35 cellular contexts compared by ENCODE assay signal in the genomic region with DNA sequence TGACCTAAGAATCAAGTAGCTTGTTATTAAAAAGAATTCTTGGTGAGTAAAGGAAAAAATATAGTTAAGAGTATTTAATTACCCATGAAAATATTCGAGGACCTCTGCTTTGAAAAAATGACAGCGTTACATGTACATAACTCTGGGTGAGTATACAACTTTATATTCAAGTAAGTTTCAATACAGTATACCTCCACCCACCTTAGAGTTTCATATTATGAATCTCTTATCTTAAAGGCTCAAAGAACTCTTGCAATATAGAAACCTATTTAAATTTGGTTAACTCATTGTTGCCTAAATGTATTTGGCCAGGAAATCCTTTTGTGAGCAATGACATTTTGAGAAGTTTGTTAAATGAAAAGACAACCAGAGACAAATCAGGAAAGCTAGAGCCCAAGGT.
"Had no signal": no experiment of that assay in that cellular context is flagged by ENCODE, and none has a peak within 500 bp of the region (broad histone marks: within the 10 kb centered on the region; RNA-seq: fewer than 3 reads in every experiment).

No MANE protein-coding gene starts in this region.

- H3K9me3 Mint-ChIP-seq: activated naive CD4-positive, alpha-beta T cell treated with anti-CD3 and anti-CD28 coated beads for 36 hours; activated naive CD4-positive, alpha-beta T cell treated with anti-CD3 and anti-CD28 coated beads, Interleukin-2, amount 10 ng/mL, durations not matched to agents 7 days and 5 days; activated naive CD4-positive, alpha-beta T cell treated with anti-CD3 and anti-CD28 coated beads, Interleukin-2, amount 50 U/mL, for 24 hours; activated naive CD4-positive, alpha-beta T cell treated with anti-CD3 and anti-CD28 coated beads, Interleukin-2, amount 50 U/mL, for 72 hours; activated naive CD8-positive, alpha-beta T cell treated with anti-CD3 and anti-CD28 coated beads for 36 hours; activated naive CD8-positive, alpha-beta T cell treated with anti-CD3 and anti-CD28 coated beads, Interleukin-2, amount 10 ng/mL, durations not matched to agents 7 days and 5 days; activated naive CD8-positive, alpha-beta T cell treated with anti-CD3 and anti-CD28 coated beads, Interleukin-2, amount 50 U/mL, for 24 hours; activated T-cell treated with anti-CD3 and anti-CD28 coated beads, Interleukin-2, amount 50 U/mL, for 24 hours; activated T-cell treated with anti-CD3 and anti-CD28 coated beads, Interleukin-2, amount 50 U/mL, for 4 hours; activated T-helper 1 cell treated with anti-CD3 and anti-CD28 coated beads, Interleukin-12 subunit alpha, Interleukin-12 subunit beta, Interleukin-2, Interleukin-4 antibody, amounts not matched to agents 30 ng/mL and 10 ng/mL and 1 ng/mL, durations not matched to agents 14 hours and 24 hours and 36 hours; activated T-helper 2 cell treated with anti-CD3 and anti-CD28 coated beads, Interferon-gamma antibody, Interleukin-2, Interleukin-4, amounts not matched to agents 10 μg/mL and 5 μg/mL and 100 μg/mL, durations not matched to agents 14 hours and 24 hours and 36 hours; brain; central memory CD8-positive, alpha-beta T cell had no signal

- H3K4me3 Mint-ChIP-seq: activated naive CD4-positive, alpha-beta T cell treated with anti-CD3 and anti-CD28 coated beads for 36 hours; activated naive CD4-positive, alpha-beta T cell treated with anti-CD3 and anti-CD28 coated beads, Interleukin-2, amount 10 ng/mL, durations not matched to agents 7 days and 5 days; activated naive CD4-positive, alpha-beta T cell treated with anti-CD3 and anti-CD28 coated beads, Interleukin-2, amount 50 U/mL, for 24 hours; activated naive CD8-positive, alpha-beta T cell; activated naive CD8-positive, alpha-beta T cell treated with anti-CD3 and anti-CD28 coated beads for 36 hours; activated naive CD8-positive, alpha-beta T cell treated with anti-CD3 and anti-CD28 coated beads, Interleukin-2, amount 10 ng/mL, durations not matched to agents 7 days and 5 days; activated naive CD8-positive, alpha-beta T cell treated with anti-CD3 and anti-CD28 coated beads, Interleukin-2, amount 50 U/mL, for 24 hours; activated T-cell treated with anti-CD3 and anti-CD28 coated beads, Interleukin-2, amount 50 U/mL, for 24 hours; activated T-cell treated with anti-CD3 and anti-CD28 coated beads, Interleukin-2, amount 50 U/mL, for 4 hours; activated T-cell treated with anti-CD3 and anti-CD28 coated beads, Interleukin-2, amount 50 U/mL, for 72 hours; activated T-helper 1 cell treated with anti-CD3 and anti-CD28 coated beads, Interleukin-12 subunit alpha, Interleukin-12 subunit beta, Interleukin-2, Interleukin-4 antibody, amounts not matched to agents 30 ng/mL and 10 ng/mL and 1 ng/mL, durations not matched to agents 14 hours and 24 hours and 36 hours; brain; central memory CD8-positive, alpha-beta T cell had no signal

- H3K27ac Mint-ChIP-seq: activated naive CD4-positive, alpha-beta T cell treated with anti-CD3 and anti-CD28 coated beads for 36 hours; activated naive CD4-positive, alpha-beta T cell treated with anti-CD3 and anti-CD28 coated beads, Interleukin-2, amount 10 ng/mL, durations not matched to agents 7 days and 5 days; activated naive CD4-positive, alpha-beta T cell treated with anti-CD3 and anti-CD28 coated beads, Interleukin-2, amount 50 U/mL, for 24 hours; activated naive CD4-positive, alpha-beta T cell treated with anti-CD3 and anti-CD28 coated beads, Interleukin-2, amount 50 U/mL, for 72 hours; activated naive CD8-positive, alpha-beta T cell; activated naive CD8-positive, alpha-beta T cell treated with anti-CD3 and anti-CD28 coated beads for 36 hours; activated naive CD8-positive, alpha-beta T cell treated with anti-CD3 and anti-CD28 coated beads, Interleukin-2, amount 10 ng/mL, durations not matched to agents 7 days and 5 days; activated naive CD8-positive, alpha-beta T cell treated with anti-CD3 and anti-CD28 coated beads, Interleukin-2, amount 50 U/mL, for 24 hours; activated T-cell treated with anti-CD3 and anti-CD28 coated beads, Interleukin-2, amount 50 U/mL, for 24 hours; activated T-cell treated with anti-CD3 and anti-CD28 coated beads, Interleukin-2, amount 50 U/mL, for 72 hours; activated T-helper 1 cell treated with anti-CD3 and anti-CD28 coated beads, Interleukin-12 subunit alpha, Interleukin-12 subunit beta, Interleukin-2, Interleukin-4 antibody, amounts not matched to agents 30 ng/mL and 10 ng/mL and 1 ng/mL, durations not matched to agents 14 hours and 24 hours and 36 hours; activated T-helper 2 cell treated with anti-CD3 and anti-CD28 coated beads, Interferon-gamma antibody, Interleukin-2, Interleukin-4, amounts not matched to agents 10 μg/mL and 5 μg/mL and 100 μg/mL, durations not matched to agents 14 hours and 24 hours and 36 hours; brain had no signal

- H3K4me3 ChIP-seq: adrenal gland, ascending aorta, body of pancreas, breast epithelium, cardiac muscle cell had no signal

- H3K27me3 ChIP-seq: adrenal gland, ascending aorta, body of pancreas, brain microvascular endothelial cell, breast epithelium, cardiac muscle cell had no signal

- H3K4me1 Mint-ChIP-seq: activated naive CD4-positive, alpha-beta T cell treated with anti-CD3 and anti-CD28 coated beads, Interleukin-2, amount 10 ng/mL, durations not matched to agents 7 days and 5 days; activated naive CD8-positive, alpha-beta T cell treated with anti-CD3 and anti-CD28 coated beads, Interleukin-2, amount 10 ng/mL, durations not matched to agents 7 days and 5 days; activated naive CD8-positive, alpha-beta T cell treated with anti-CD3 and anti-CD28 coated beads, Interleukin-2, amount 50 U/mL, for 24 hours; central memory CD8-positive, alpha-beta T cell had no signal

- H3K36me3 ChIP-seq: adrenal gland, ascending aorta, brain microvascular endothelial cell, breast epithelium, cardiac muscle cell had no signal

- H3K9me3 ChIP-seq: adrenal gland, ascending aorta, body of pancreas, breast epithelium had no signal

- ATAC-seq: activated naive CD8-positive, alpha-beta T cell treated with anti-CD3 and anti-CD28 coated beads, Interleukin-2, amount 50 U/mL, for 24 hours; activated T-cell treated with anti-CD3 and anti-CD28 coated beads, Interleukin-2, amount 50 U/mL, for 4 hours; body of pancreas had no signal

- H3K36me3 Mint-ChIP-seq: activated naive CD4-positive, alpha-beta T cell treated with anti-CD3 and anti-CD28 coated beads, Interleukin-2, amount 10 ng/mL, durations not matched to agents 7 days and 5 days; activated naive CD4-positive, alpha-beta T cell treated with anti-CD3 and anti-CD28 coated beads, Interleukin-2, amount 50 U/mL, for 24 hours; activated naive CD4-positive, alpha-beta T cell treated with anti-CD3 and anti-CD28 coated beads, Interleukin-2, amount 50 U/mL, for 72 hours; activated naive CD8-positive, alpha-beta T cell; activated naive CD8-positive, alpha-beta T cell treated with anti-CD3 and anti-CD28 coated beads for 36 hours; activated naive CD8-positive, alpha-beta T cell treated with anti-CD3 and anti-CD28 coated beads, Interleukin-2, amount 10 ng/mL, durations not matched to agents 7 days and 5 days; brain had no signal

- H3K4me1 ChIP-seq: ascending aorta, body of pancreas, breast epithelium had no signal

- H3K27me3 Mint-ChIP-seq: activated naive CD4-positive, alpha-beta T cell treated with anti-CD3 and anti-CD28 coated beads, Interleukin-2, amount 10 ng/mL, durations not matched to agents 7 days and 5 days; activated naive CD8-positive, alpha-beta T cell; activated T-cell treated with anti-CD3 and anti-CD28 coated beads, Interleukin-2, amount 50 U/mL, for 24 hours had no signal

- DNase-seq: activated effector memory CD4-positive, alpha-beta T cell treated with anti-CD3 and anti-CD28 coated beads, Interleukin-2, amount 50 U/mL, for 16 hours; activated effector memory CD4-positive, alpha-beta T cell treated with Interleukin-2 at 50 U/mL for 16 hours; activated gamma-delta T cell; activated gamma-delta T cell treated with Interleukin-2 at 50 U/mL for 16 hours; activated naive CD4-positive, alpha-beta T cell; activated naive CD4-positive, alpha-beta T cell treated with anti-CD3 and anti-CD28 coated beads for 36 hours; activated naive CD4-positive, alpha-beta T cell treated with anti-CD3 and anti-CD28 coated beads, Interleukin-2, amount 10 ng/mL, durations not matched to agents 7 days and 5 days; activated naive CD4-positive, alpha-beta T cell treated with anti-CD3 and anti-CD28 coated beads, Interleukin-2, amount 50 U/mL, for 16 hours; activated naive CD8-positive, alpha-beta T cell treated with anti-CD3 and anti-CD28 coated beads for 36 hours; activated naive CD8-positive, alpha-beta T cell treated with anti-CD3 and anti-CD28 coated beads, Interleukin-2, amount 10 ng/mL, durations not matched to agents 7 days and 5 days; activated naive CD8-positive, alpha-beta T cell treated with anti-CD3 and anti-CD28 coated beads, Interleukin-2, amount 50 U/mL, for 24 hours; activated T-cell treated with anti-CD3 and anti-CD28 coated beads, Interleukin-2, amount 50 U/mL, for 1 hour; activated T-cell treated with anti-CD3 and anti-CD28 coated beads, Interleukin-2, amount 50 U/mL, for 24 hours; activated T-cell treated with anti-CD3 and anti-CD28 coated beads, Interleukin-2, amount 50 U/mL, for 4 hours; activated T-cell treated with anti-CD3 and anti-CD28 coated beads, Interleukin-2, amount 50 U/mL, for 48 hours; activated T-cell treated with anti-CD3 and anti-CD28 coated beads, Interleukin-2, amount 50 U/mL, for 72 hours; adrenal gland; amygdala; anterior cingulate cortex; aorta; body of pancreas; brain microvascular endothelial cell; caudate nucleus; central memory CD4-positive, alpha-beta T cell; cerebellar nuclear complex had no signal

- H3K27ac ChIP-seq: adrenal gland, ascending aorta, body of pancreas, brain microvascular endothelial cell, breast epithelium, cardiac muscle cell had no signal
